In the genomic region with DNA sequence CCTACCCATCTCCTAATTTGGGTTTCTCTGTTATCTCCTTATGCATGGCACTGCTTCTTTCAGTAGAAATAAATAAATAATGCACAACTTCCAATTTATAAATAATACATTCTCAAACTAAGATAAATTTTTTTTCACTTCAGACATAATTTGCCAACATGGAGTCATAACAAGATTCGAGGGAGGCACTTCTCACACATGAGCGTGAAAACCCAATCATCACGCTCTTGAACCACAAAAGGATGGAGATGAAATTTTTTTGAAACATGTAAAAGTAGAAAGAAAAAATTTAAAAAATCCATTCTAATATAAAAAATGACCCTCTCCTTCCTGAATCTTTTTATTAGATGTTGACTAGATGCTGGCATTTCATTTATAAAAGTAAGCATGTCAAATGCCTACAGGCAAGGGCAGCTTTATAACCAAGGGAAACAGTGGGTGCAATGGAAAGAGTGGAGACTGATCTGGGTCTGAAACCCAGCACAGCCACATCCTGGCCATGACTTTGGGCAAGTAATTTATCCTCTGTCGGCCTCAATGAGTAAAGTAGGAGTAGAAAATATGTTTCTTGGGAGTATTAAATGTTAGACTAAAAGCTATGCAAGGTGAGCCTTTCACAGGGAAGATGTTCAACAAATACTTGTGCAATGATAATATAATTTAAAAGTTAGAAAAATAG, we compare ENCODE assay signal across 18 cellular contexts.
A peak's percentile ranks its signal among the peaks of the same experiment; 100 is the strongest.
DNase-seq lines count a peak whose midpoint lies in the region; ATAC-seq and TF ChIP-seq lines count a peak whose summit lies in the region.
"Had no signal": no experiment of that assay in that cellular context is flagged by ENCODE, and none has a peak within 500 bp of the region (broad histone marks: within the 10 kb centered on the region; RNA-seq: fewer than 3 reads in every experiment).

No MANE protein-coding gene starts in this region.

- intact Hi-C loops in activated T-helper 1 cell treated with anti-CD3 and anti-CD28 coated beads, Interleukin-12 subunit alpha, Interleukin-12 subunit beta, Interleukin-2, Interleukin-4 antibody, amounts not matched to agents 30 ng/mL and 10 ng/mL and 1 ng/mL, durations not matched to agents 14 hours and 24 hours and 36 hours (cut with micrococcal nuclease), result loop anchor here (1.0 to 10.0 kb wide), 5 partner anchors 73 to 1960 kb away; a partner anchor contains a TSS

- DNase-seq in SK-N-SH (no peak), osteoblast (ENCODE audit: insufficient read length, low spot score, missing footprints) (no peak), NCI-H1105 treated with DMSO at 0.1 percent for 48 hours (lab: John Stamatoyannopoulos, UW) (no peak), HUDEP-2 (lab: John Stamatoyannopoulos, UW; ENCODE audit: unreplicated experiment in 76 of 76) (no peak)
- DNase-seq in activated T-helper 1 cell treated with anti-CD3 and anti-CD28 coated beads, Interleukin-12 subunit alpha, Interleukin-12 subunit beta, Interleukin-2, Interleukin-4 antibody, amounts not matched to agents 30 ng/mL and 10 ng/mL and 1 ng/mL, durations not matched to agents 14 hours and 24 hours and 36 hours (ENCODE audit: low spot score), result no peak
- no peak for DNase-seq in NK-92 treated with Interleukin-12 subunit alpha and Interleukin-12 subunit beta, amount 100 ng/mL, for 24 hours (lab: John Stamatoyannopoulos, UW)
- DNase-seq: activated CD8-positive, alpha-beta memory T cell treated with anti-CD3 and anti-CD28 coated beads, Interleukin-2, amount 50 U/mL, for 4 hours; HCEC 1CT; NCI-H1417 treated with DMSO at 0.1 percent for 48 hours; NCI-H526; SHP77 treated with DMSO at 0.1 percent for 48 hours; stomach; trophoblast cell had no signal

- no peaks in the 10 kb centered on the region for H3K9me2 ChIP-seq in SK-N-SH

- H3K4me1 Mint-ChIP-seq in activated T-helper 1 cell treated with anti-CD3 and anti-CD28 coated beads, Interleukin-12 subunit alpha, Interleukin-12 subunit beta, Interleukin-2, Interleukin-4 antibody, amounts not matched to agents 30 ng/mL and 10 ng/mL and 1 ng/mL, durations not matched to agents 14 hours and 24 hours and 36 hours (ENCODE audit: low read depth), result peaks cover 35% of the 10 kb centered on the region

- H3K27me3 Mint-ChIP-seq in activated T-helper 1 cell treated with anti-CD3 and anti-CD28 coated beads, Interleukin-12 subunit alpha, Interleukin-12 subunit beta, Interleukin-2, Interleukin-4 antibody, amounts not matched to agents 30 ng/mL and 10 ng/mL and 1 ng/mL, durations not matched to agents 14 hours and 24 hours and 36 hours (ENCODE audit: insufficient read depth), result peaks cover 7% of the 10 kb centered on the region

- POLR2A ChIA-PET in SK-N-SH (lab: Yijun Ruan, JAX), result no interaction called here

- no peak overlapping the region for H3K4me3 ChIP-seq in SK-N-SH (ENCODE audit: low read depth in 2 of 2, low read length in 1 of 2)
- H3K4me3 ChIP-seq in osteoblast (ENCODE audit: insufficient read depth, low read length), result no peak overlapping the region
- H3K4me3 ChIP-seq: right atrium auricular region, stomach had no signal

- H3K36me3 ChIP-seq in SK-N-SH (replicated peaks in 1 of 2; ENCODE audit: control insufficient read depth in 1 of 2, insufficient read depth in 2 of 2, low read length in 1 of 2) (no peaks in the 10 kb centered on the region), osteoblast (ENCODE audit: insufficient read depth, low read length) (no peaks in the 10 kb centered on the region)
- H3K36me3 ChIP-seq: right atrium auricular region, stomach had no signal

- H3K79me2 ChIP-seq in SK-N-SH (ENCODE audit: insufficient read depth), result no peaks in the 10 kb centered on the region
- H3K79me2 ChIP-seq in osteoblast (ENCODE audit: insufficient read depth, low read length), result no peaks in the 10 kb centered on the region

- H2AFZ ChIP-seq in SK-N-SH (ENCODE audit: low read depth) (peak overlapping the region; percentile 62), osteoblast (ENCODE audit: low read length) (no peak overlapping the region)

- no peaks in the 10 kb centered on the region for H3K9me3 Mint-ChIP-seq in activated T-helper 1 cell treated with anti-CD3 and anti-CD28 coated beads, Interleukin-12 subunit alpha, Interleukin-12 subunit beta, Interleukin-2, Interleukin-4 antibody, amounts not matched to agents 30 ng/mL and 10 ng/mL and 1 ng/mL, durations not matched to agents 14 hours and 24 hours and 36 hours
- H3K9me3 Mint-ChIP-seq: WTC11 had no signal

- peaks cover 24% of the 10 kb centered on the region for H3F3A ChIP-seq in SK-N-SH (replicated peaks; ENCODE audit: insufficient read depth)

- H3K27ac ChIP-seq in SK-N-SH (ENCODE audit: low read depth in 2 of 2, low read length in 1 of 2) (peak overlapping the region; percentile 63 to 82), osteoblast (ENCODE audit: low read depth, low read length) (peak overlapping the region; percentile 93)
- H3K27ac ChIP-seq: 22Rv1, right atrium auricular region, stomach had no signal

- no peak overlapping the region for H3K9ac ChIP-seq in SK-N-SH

- peak overlapping the region; percentile 65 for H3K27ac Mint-ChIP-seq in activated T-helper 1 cell treated with anti-CD3 and anti-CD28 coated beads, Interleukin-12 subunit alpha, Interleukin-12 subunit beta, Interleukin-2, Interleukin-4 antibody, amounts not matched to agents 30 ng/mL and 10 ng/mL and 1 ng/mL, durations not matched to agents 14 hours and 24 hours and 36 hours
- H3K27ac Mint-ChIP-seq: WTC11 had no signal

- H3K27me3 ChIP-seq in SK-N-SH (ENCODE audit: insufficient read depth), result no peaks in the 10 kb centered on the region
- no peaks in the 10 kb centered on the region for H3K27me3 ChIP-seq in osteoblast (ENCODE audit: insufficient read depth, low read length)
- H3K27me3 ChIP-seq: right atrium auricular region, stomach had no signal

- CTCF ChIA-PET in SK-N-SH (lab: Yijun Ruan, JAX), result interaction anchor here (0.7 to 3.6 kb wide), 3 partner anchors 10 to 487 kb away, joined by 3 to 16 read pairs (median 3); no protein-coding TSS in a partner anchor

- ATAC-seq in SK-N-SH treated with all-trans-retinoic acid at 6 μM for 48 hours (no peak; the same call in 1 of the 3 replicates), GM18511 (IDR thresholded peaks at IDR 0.05; ENCODE audit: unreplicated experiment) (peak; percentile 13)
- ATAC-seq: WTC11 had no signal

- H3K9me3 ChIP-seq in SK-N-SH, result no peaks in the 10 kb centered on the region
- H3K9me3 ChIP-seq in osteoblast (ENCODE audit: low read depth, low read length), result no peaks in the 10 kb centered on the region
- H3K9me3 ChIP-seq: right atrium auricular region, stomach had no signal

- no peak for TF ChIP-seq RAD21 in SK-N-SH (IDR thresholded peaks at IDR 0.05; ENCODE audit: low read length)

- H3K36me3 Mint-ChIP-seq in activated T-helper 1 cell treated with anti-CD3 and anti-CD28 coated beads, Interleukin-12 subunit alpha, Interleukin-12 subunit beta, Interleukin-2, Interleukin-4 antibody, amounts not matched to agents 30 ng/mL and 10 ng/mL and 1 ng/mL, durations not matched to agents 14 hours and 24 hours and 36 hours (ENCODE audit: low read depth), result no peaks in the 10 kb centered on the region
- H3K36me3 Mint-ChIP-seq: WTC11 had no signal

- TF ChIP-seq CTCF in SK-N-SH (IDR thresholded peaks at IDR 0.05), result no peak
- TF ChIP-seq CTCF in osteoblast (IDR thresholded peaks at IDR 0.05; ENCODE audit: extremely low read depth, low read depth, low read length), result no peak

- peak overlapping the region; percentile 9 for H3K4me3 Mint-ChIP-seq in activated T-helper 1 cell treated with anti-CD3 and anti-CD28 coated beads, Interleukin-12 subunit alpha, Interleukin-12 subunit beta, Interleukin-2, Interleukin-4 antibody, amounts not matched to agents 30 ng/mL and 10 ng/mL and 1 ng/mL, durations not matched to agents 14 hours and 24 hours and 36 hours
- H3K4me3 Mint-ChIP-seq: WTC11 had no signal

- H4K20me1 ChIP-seq in SK-N-SH (ENCODE audit: insufficient read depth) (no peaks in the 10 kb centered on the region), osteoblast (ENCODE audit: insufficient read depth, low read length) (no peaks in the 10 kb centered on the region)

- WGBS in SK-N-SH (ENCODE audit: low lambda C conversion rate), result 92% methylated on average over 4 of the region's 4 CpGs

- H3K4me2 ChIP-seq in SK-N-SH, result peak overlapping the region; percentile 30
- H3K4me2 ChIP-seq in osteoblast (ENCODE audit: insufficient read depth, low read length), result peak overlapping the region; percentile 43

- H3K4me1 ChIP-seq in SK-N-SH (ENCODE audit: control insufficient read depth in 1 of 2, insufficient read depth in 2 of 2, low read depth in 1 of 2, low read length in 1 of 2) (peaks cover 23 to 35% of the 10 kb centered on the region in 2 experiments), osteoblast (ENCODE audit: insufficient read depth, low read length) (peaks cover 27% of the 10 kb centered on the region)
- H3K4me1 ChIP-seq: right atrium auricular region had no signal

- TF ChIP-seq EP300 in SK-N-SH (IDR thresholded peaks at IDR 0.05; ENCODE audit: borderline replicate concordance in 1 of 2, low read depth in 1 of 2, low read length in 1 of 2), result 0 out of 4 replicates have a peak, but pooled peaks of 1 of the 2 experiments have one; percentile 3

TF ChIP-seq in SK-N-SH, 30 proteins besides CTCF, POLR2A, EP300 and RAD21:
- TF ChIP-seq MXI1 (IDR thresholded peaks at IDR 0.05; ENCODE audit: low read depth, low read length) (0 out of 2 replicates have a peak, but pooled peaks have one; percentile 18), YY1 (IDR thresholded peaks at IDR 0.05; ENCODE audit: low read depth) (no peak)

TF ChIP-seq in SK-N-SH treated with all-trans-retinoic acid at 6 μM for 48 hours, 23 proteins besides CTCF, POLR2A, EP300 and RAD21 (continues in another document):
- TF ChIP-seq ARNTL (CRISPR knock-in tag; IDR thresholded peaks at IDR 0.05; ENCODE audit: borderline replicate concordance, low read depth) (no peak), PPARA (CRISPR knock-in tag; IDR thresholded peaks at IDR 0.05; ENCODE audit: borderline replicate concordance) (no peak), OSR1 (CRISPR knock-in tag; IDR thresholded peaks at IDR 0.05) (no peak), ZNF565 (CRISPR knock-in tag; conservative IDR thresholded peaks at IDR 0.05; ENCODE audit: low read depth) (no peak), ZC3H10 (CRISPR knock-in tag; IDR thresholded peaks at IDR 0.05) (no peak), ZFP3 (CRISPR knock-in tag; IDR thresholded peaks at IDR 0.05) (no peak), TOX (CRISPR knock-in tag; IDR thresholded peaks at IDR 0.05; ENCODE audit: borderline replicate concordance) (no peak)
